ENCODE assay signal across 19 cellular contexts in genomic region chr1:10892138-10893065, GRCh38.
DNase-seq lines count a peak whose midpoint lies in the region; ATAC-seq and TF ChIP-seq lines count a peak whose summit lies in the region.
"Had no signal": no experiment of that assay in that cellular context is flagged by ENCODE, and none has a peak within 500 bp of the region (broad histone marks: within the 10 kb centered on the region; RNA-seq: fewer than 3 reads in every experiment).

No MANE protein-coding gene starts in this region.

- no peaks in the 10 kb centered on the region for H3K36me3 ChIP-seq in osteoblast (ENCODE audit: insufficient read depth, low read length)
- no peaks in the 10 kb centered on the region for H3K36me3 ChIP-seq in breast epithelium
- H3K36me3 ChIP-seq: BE2C had no signal

- no peak overlapping the region for H3K4me2 ChIP-seq in osteoblast (ENCODE audit: insufficient read depth, low read length)

- H2AFZ ChIP-seq in osteoblast (ENCODE audit: low read length): no peak overlapping the region
- H2AFZ ChIP-seq: GM23248 had no signal

- H3K27me3 Mint-ChIP-seq in WTC11 (ENCODE audit: low read depth): peaks cover 21% of the 10 kb centered on the region

- no peaks in the 10 kb centered on the region for H3K9me3 Mint-ChIP-seq in WTC11
- H3K9me3 Mint-ChIP-seq: CD4-positive, alpha-beta memory T cell had no signal

- H4K20me1 ChIP-seq in osteoblast (ENCODE audit: insufficient read depth, low read length): no peaks in the 10 kb centered on the region

- H3K36me3 Mint-ChIP-seq in WTC11: no peaks in the 10 kb centered on the region
- H3K36me3 Mint-ChIP-seq: CD4-positive, alpha-beta memory T cell; IgD-negative memory B cell had no signal

- intact Hi-C loops in Right ventricle myocardium inferior (cut with DNase I) (no loop called here), cardiac septum (cut with DNase I) (no loop called here), breast epithelium (cut with DNase I; ENCODE audit: low total_unique reads) (loop anchor here (5.0 kb wide), 1 partner anchor 1495 kb away; no protein-coding TSS in a partner anchor)

- H3K27ac ChIP-seq in osteoblast (ENCODE audit: low read depth, low read length) (no peak overlapping the region), breast epithelium (no peak overlapping the region)
- H3K27ac ChIP-seq: C4-2B, GM23248 had no signal

- peaks cover 19% of the 10 kb centered on the region for H3K4me1 Mint-ChIP-seq in WTC11

- H3K4me1 ChIP-seq in osteoblast (ENCODE audit: insufficient read depth, low read length) (no peaks in the 10 kb centered on the region), breast epithelium (no peaks in the 10 kb centered on the region)

- no peak overlapping the region for H3K4me3 ChIP-seq in osteoblast (ENCODE audit: insufficient read depth, low read length)
- H3K4me3 ChIP-seq in breast epithelium: no peak overlapping the region
- H3K4me3 ChIP-seq: GM23248 had no signal

- H3K27ac Mint-ChIP-seq in WTC11: no peak overlapping the region
- H3K27ac Mint-ChIP-seq: CD4-positive, alpha-beta memory T cell; IgD-negative memory B cell had no signal

- H3K4me3 Mint-ChIP-seq in WTC11: no peak overlapping the region
- H3K4me3 Mint-ChIP-seq: CD4-positive, alpha-beta memory T cell; IgD-negative memory B cell had no signal

- no peak for TF ChIP-seq CTCF in WTC11 (IDR thresholded peaks at IDR 0.05)
- TF ChIP-seq CTCF in osteoblast (IDR thresholded peaks at IDR 0.05; ENCODE audit: extremely low read depth, low read depth, low read length): no peak
- TF ChIP-seq CTCF in breast epithelium (IDR thresholded peaks at IDR 0.05): no peak

- POLR2A ChIA-PET in WTC11 (lab: Charles Lee): no interaction called here

- ATAC-seq in Right ventricle myocardium inferior (no peak), WTC11 (no peak), GM19397 (IDR thresholded peaks at IDR 0.05; ENCODE audit: unreplicated experiment) (no peak)

- DNase-seq in Right ventricle myocardium inferior (ENCODE audit: missing footprints) (peak; percentile 40), cardiac septum (ENCODE audit: low spot score) (no peak), ELF-1 (ENCODE audit: low read depth, low spot score) (peak; percentile 10), WTC11 (ENCODE audit: low spot score) (no peak), osteoblast (ENCODE audit: insufficient read length, low spot score, missing footprints) (peak; percentile 39), breast epithelium (ENCODE audit: low spot score in 2 of 2) (no peak), NCI-H128 (lab: John Stamatoyannopoulos, UW; ENCODE audit: unreplicated experiment) (no peak)
- DNase-seq: 8988T; ACHN; BE2C; CD4-positive, alpha-beta memory T cell; DMS79; EL; GDM1; GM23248; H7 had no signal

- CTCF ChIA-PET in WTC11 (lab: Charles Lee): interaction anchor here (0.7 kb wide), 1 partner anchor 27 kb away, joined by 3 read pairs; no protein-coding TSS in a partner anchor

- no peaks in the 10 kb centered on the region for H3K79me2 ChIP-seq in osteoblast (ENCODE audit: insufficient read depth, low read length)

- no peak for TF ChIP-seq POLR2A in breast epithelium (IDR thresholded peaks at IDR 0.05)

- H3K27me3 ChIP-seq in osteoblast (ENCODE audit: insufficient read depth, low read length): peaks cover 44% of the 10 kb centered on the region
- peaks cover 3 to 31% of the 10 kb centered on the region in 2 donors for H3K27me3 ChIP-seq in breast epithelium
- H3K27me3 ChIP-seq: BE2C had no signal

- H3K9me3 ChIP-seq in osteoblast (ENCODE audit: low read depth, low read length) (no peaks in the 10 kb centered on the region), breast epithelium (no peaks in the 10 kb centered on the region)
- H3K9me3 ChIP-seq: BE2C had no signal

TF ChIP-seq in WTC11, 78 proteins besides CTCF, POLR2A, EP300 and RAD21:
- peak; percentile 74; the same call in 1 of the 2 replicates for TF ChIP-seq GTF2I (CRISPR knock-in tag; conservative IDR thresholded peaks at IDR 0.05)
- TF ChIP-seq, protein P1, sequence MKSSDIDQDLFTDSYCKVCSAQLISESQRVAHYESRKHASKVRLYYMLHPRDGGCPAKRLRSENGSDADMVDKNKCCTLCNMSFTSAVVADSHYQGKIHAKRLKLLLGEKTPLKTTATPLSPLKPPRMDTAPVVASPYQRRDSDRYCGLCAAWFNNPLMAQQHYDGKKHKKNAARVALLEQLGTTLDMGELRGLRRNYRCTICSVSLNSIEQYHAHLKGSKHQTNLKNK (CRISPR knock-in tag; IDR thresholded peaks at IDR 0.05): no peak
- TF ChIP-seq NFE2L1 (CRISPR knock-in tag; IDR thresholded peaks at IDR 0.05): no peak
- TF ChIP-seq CREB1 (CRISPR knock-in tag; IDR thresholded peaks at IDR 0.05): no peak
- TF ChIP-seq, protein P2, sequence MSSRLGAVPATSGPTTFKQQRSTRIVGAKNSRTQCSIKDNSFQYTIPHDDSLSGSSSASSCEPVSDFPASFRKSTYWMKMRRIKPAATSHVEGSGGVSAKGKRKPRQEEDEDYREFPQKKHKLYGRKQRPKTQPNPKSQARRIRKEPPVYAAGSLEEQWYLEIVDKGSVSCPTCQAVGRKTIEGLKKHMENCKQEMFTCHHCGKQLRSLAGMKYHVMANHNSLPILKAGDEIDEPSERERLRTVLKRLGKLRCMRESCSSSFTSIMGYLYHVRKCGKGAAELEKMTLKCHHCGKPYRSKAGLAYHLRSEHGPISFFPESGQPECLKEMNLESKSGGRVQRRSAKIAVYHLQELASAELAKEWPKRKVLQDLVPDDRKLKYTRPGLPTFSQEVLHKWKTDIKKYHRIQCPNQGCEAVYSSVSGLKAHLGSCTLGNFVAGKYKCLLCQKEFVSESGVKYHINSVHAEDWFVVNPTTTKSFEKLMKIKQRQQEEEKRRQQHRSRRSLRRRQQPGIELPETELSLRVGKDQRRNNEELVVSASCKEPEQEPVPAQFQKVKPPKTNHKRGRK (CRISPR knock-in tag; IDR thresholded peaks at IDR 0.05; ENCODE audit: borderline replicate concordance): peak; percentile 81; the same call in 1 of the 2 replicates
- TF ChIP-seq ESRRA (CRISPR knock-in tag; IDR thresholded peaks at IDR 0.05; ENCODE audit: borderline replicate concordance): no peak
- TF ChIP-seq HMGA2 (CRISPR knock-in tag; IDR thresholded peaks at IDR 0.05): no peak

Comparison
In these comparisons a context has a peak if more than half of its experiments do, and no peak if none do; other contexts are left out.
1. DNase-seq: peak in Right ventricle myocardium inferior (single experiment), ELF-1 (single experiment) and osteoblast (single experiment); none in cardiac septum (single experiment), WTC11 (single experiment), breast epithelium (0 of 2) and NCI-H128 (single experiment).